Comparison of ENCODE assay signal across 8 cellular contexts in genomic region chr12:42589465-42590323, GRCh38. TPM values are rescaled to one million over a fixed set of nuclear protein-coding genes. Genes with fewer than 3 reads are reported as not detected.
DNase-seq lines count a peak whose midpoint lies in the region; ATAC-seq and TF ChIP-seq lines count a peak whose summit lies in the region.

TSS of gene PRICKLE1 (minus strand) at chr12:42589746. CDS start at chr12:42472516, 117,230 bp downstream.

- TF ChIP-seq CTCF in prostate gland (IDR thresholded peaks at IDR 0.05) = no peak

- H3K36me3 ChIP-seq in prostate gland = no peaks in the 10 kb centered on the region

- peak within 1 kb of the TSS; percentile 40 to 65 for H3K27ac ChIP-seq in prostate gland

- no peaks in the 10 kb centered on the region for H3K4me1 ChIP-seq in prostate gland (replicated peaks)

- no peak within 1 kb of the TSS for H3K27ac Mint-ChIP-seq in activated naive CD8-positive, alpha-beta T cell treated with anti-CD3 and anti-CD28 coated beads, Interleukin-2, amount 50 U/mL, for 24 hours

- H3K27me3 Mint-ChIP-seq in activated naive CD8-positive, alpha-beta T cell treated with anti-CD3 and anti-CD28 coated beads, Interleukin-2, amount 50 U/mL, for 24 hours = peaks cover 65% of the 10 kb centered on the region

- intact Hi-C loops in left ventricle myocardium superior (cut with micrococcal nuclease) (loop anchor here (5.0 kb wide), 1 partner anchor 748 kb away; no protein-coding TSS in a partner anchor), prostate gland (cut with DNase I) (loop anchor here (2.0 to 10.0 kb wide), 5 partner anchors 107 to 748 kb away; no protein-coding TSS in a partner anchor)

- H3K36me3 Mint-ChIP-seq in activated naive CD8-positive, alpha-beta T cell treated with anti-CD3 and anti-CD28 coated beads, Interleukin-2, amount 50 U/mL, for 24 hours (ENCODE audit: low read depth) = no peaks in the 10 kb centered on the region

- WGBS in prostate gland = under 1% methylated on average over 90 of the region's 107 CpGs

- H3K4me1 Mint-ChIP-seq in activated naive CD8-positive, alpha-beta T cell treated with anti-CD3 and anti-CD28 coated beads, Interleukin-2, amount 50 U/mL, for 24 hours = peaks cover 15% of the 10 kb centered on the region

- no peak for TF ChIP-seq POLR2A in prostate gland (IDR thresholded peaks at IDR 0.05)

- H3K9me3 Mint-ChIP-seq in activated naive CD8-positive, alpha-beta T cell treated with anti-CD3 and anti-CD28 coated beads, Interleukin-2, amount 50 U/mL, for 24 hours = no peaks in the 10 kb centered on the region

- peak within 1 kb of the TSS; percentile 64 for H3K4me3 Mint-ChIP-seq in activated naive CD8-positive, alpha-beta T cell treated with anti-CD3 and anti-CD28 coated beads, Interleukin-2, amount 50 U/mL, for 24 hours

- H3K4me3 ChIP-seq in prostate gland = peak within 1 kb of the TSS; percentile 48 to 53

- DNase-seq in activated T-cell treated with anti-CD3 and anti-CD28 coated beads for 24 hours (ENCODE audit: low read depth) (peak; percentile 6), NCI-H2171 treated with DMSO at 0.1 percent for 48 hours (lab: John Stamatoyannopoulos, UW) (peak; percentile 52), left ventricle myocardium superior (peak; percentile 73), prostate gland (ENCODE audit: low spot score) (no peak), cerebellar nuclear complex (lab: John Stamatoyannopoulos, UW) (no peak)
- no peak for DNase-seq in activated T-cell treated with anti-CD3 and anti-CD28 coated beads, Interleukin-2, amount 50 U/mL, for 1 hour
- DNase-seq in activated naive CD8-positive, alpha-beta T cell treated with anti-CD3 and anti-CD28 coated beads, Interleukin-2, amount 50 U/mL, for 24 hours = peak; percentile 41

- no peaks in the 10 kb centered on the region for H3K9me3 ChIP-seq in prostate gland

- H3K27me3 ChIP-seq in prostate gland (replicated peaks; ENCODE audit: insufficient read depth) = no peaks in the 10 kb centered on the region

- ATAC-seq in HG02759 (IDR thresholded peaks at IDR 0.05; ENCODE audit: unreplicated experiment) (peak; percentile 82), left ventricle myocardium superior (peak; percentile 87)
- ATAC-seq in activated naive CD8-positive, alpha-beta T cell treated with anti-CD3 and anti-CD28 coated beads, Interleukin-2, amount 50 U/mL, for 24 hours = peak; percentile 62

RNA-seq across cellular contexts. Expression of gene PRICKLE1, which starts in this region (rescaled TPM):
- total RNA-seq in left ventricle myocardium superior (17.7 TPM), prostate gland (10 to 100 TPM in 1 of 2 donors, 1 to 10 TPM in 1; 7.5 to 12.4 TPM)

Comparison
In these comparisons a context has a peak if more than half of its experiments do, and no peak if none do; other contexts are left out.
1. DNase-seq: peak in activated T-cell treated with anti-CD3 and anti-CD28 coated beads for 24 hours (single experiment), NCI-H2171 treated with DMSO at 0.1 percent for 48 hours (single experiment), activated naive CD8-positive, alpha-beta T cell treated with anti-CD3 and anti-CD28 coated beads, Interleukin-2, amount 50 U/mL, for 24 hours (single experiment) and left ventricle myocardium superior (single experiment); none in activated T-cell treated with anti-CD3 and anti-CD28 coated beads, Interleukin-2, amount 50 U/mL, for 1 hour (single experiment), prostate gland (single experiment) and cerebellar nuclear complex (0 of 2).
2. Peak in every context shown above with its lines, with median percentiles within 50 percentile points of each other: ATAC-seq.